Comparison of ENCODE assay signal across 17 cellular contexts in the genomic region with DNA sequence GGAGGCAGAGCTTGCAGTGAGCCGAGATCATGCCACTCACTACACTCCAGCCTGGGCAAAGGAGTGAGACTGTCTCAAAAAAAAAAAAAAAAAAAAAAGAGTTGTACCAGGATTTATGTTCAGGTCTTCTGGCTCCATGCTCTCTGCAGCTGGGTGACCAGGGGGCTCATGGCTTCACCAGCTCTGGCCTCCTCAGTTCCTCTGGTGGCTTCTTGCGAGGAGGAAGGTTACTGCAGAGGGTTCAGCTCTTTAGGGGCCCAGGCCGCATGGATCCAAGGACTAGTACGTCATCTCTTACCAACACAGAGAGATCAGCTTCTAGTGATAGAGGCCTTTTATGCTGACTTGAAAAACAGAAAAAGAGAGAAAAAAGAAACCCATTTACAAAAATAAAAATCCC. TPM values are rescaled to one million over a fixed set of nuclear protein-coding genes. Genes with fewer than 3 reads are reported as not detected.
DNase-seq lines count a peak whose midpoint lies in the region; ATAC-seq and TF ChIP-seq lines count a peak whose summit lies in the region.
"Had no signal": no experiment of that assay in that cellular context is flagged by ENCODE, and none has a peak within 500 bp of the region (broad histone marks: within the 10 kb centered on the region; RNA-seq: fewer than 3 reads in every experiment).

No MANE protein-coding gene starts in this region.

- H3K36me3 Mint-ChIP-seq in activated T-helper 1 cell treated with anti-CD3 and anti-CD28 coated beads, Interleukin-12 subunit alpha, Interleukin-12 subunit beta, Interleukin-2, Interleukin-4 antibody, amounts not matched to agents 30 ng/mL and 10 ng/mL and 1 ng/mL, durations not matched to agents 14 hours and 24 hours and 36 hours (ENCODE audit: low read depth), result peaks cover 2% of the 10 kb centered on the region
- peaks cover 32% of the 10 kb centered on the region for H3K36me3 Mint-ChIP-seq in neural progenitor cell
- H3K36me3 Mint-ChIP-seq: type B pancreatic cell had no signal

- H3K4me3 ChIP-seq in right cardiac atrium (ENCODE audit: low read length), result peak overlapping the region; percentile 17
- no peak overlapping the region for H3K4me3 ChIP-seq in neural progenitor cell
- no peak overlapping the region for H3K4me3 ChIP-seq in PC-3 (ENCODE audit: low read length)

- H3K4me1 Mint-ChIP-seq in activated T-helper 1 cell treated with anti-CD3 and anti-CD28 coated beads, Interleukin-12 subunit alpha, Interleukin-12 subunit beta, Interleukin-2, Interleukin-4 antibody, amounts not matched to agents 30 ng/mL and 10 ng/mL and 1 ng/mL, durations not matched to agents 14 hours and 24 hours and 36 hours (ENCODE audit: low read depth), result peaks cover 26% of the 10 kb centered on the region
- H3K4me1 Mint-ChIP-seq in neural progenitor cell, result peaks cover 75% of the 10 kb centered on the region

- no peaks in the 10 kb centered on the region for H3K9me3 Mint-ChIP-seq in activated T-helper 1 cell treated with anti-CD3 and anti-CD28 coated beads, Interleukin-12 subunit alpha, Interleukin-12 subunit beta, Interleukin-2, Interleukin-4 antibody, amounts not matched to agents 30 ng/mL and 10 ng/mL and 1 ng/mL, durations not matched to agents 14 hours and 24 hours and 36 hours
- no peaks in the 10 kb centered on the region for H3K9me3 Mint-ChIP-seq in neural progenitor cell
- H3K9me3 Mint-ChIP-seq: naive B cell, type B pancreatic cell had no signal

- no peak overlapping the region for H3K9ac ChIP-seq in neural progenitor cell
- H3K9ac ChIP-seq in PC-3 (ENCODE audit: low read length), result no peak overlapping the region

- H3K27ac ChIP-seq in right cardiac atrium (ENCODE audit: low read length) (peak overlapping the region; percentile 89), neural progenitor cell (no peak overlapping the region), PC-3 (ENCODE audit: low read length) (no peak overlapping the region)
- H3K27ac ChIP-seq: lower lobe of right lung had no signal

- no peaks in the 10 kb centered on the region for H3K36me3 ChIP-seq in neural progenitor cell
- no peaks in the 10 kb centered on the region for H3K36me3 ChIP-seq in PC-3 (ENCODE audit: low read depth, low read length)

- WGBS in right cardiac atrium, result 80% methylated on average over 4 of the region's 4 CpGs

- no peak overlapping the region for H3K4me3 Mint-ChIP-seq in activated T-helper 1 cell treated with anti-CD3 and anti-CD28 coated beads, Interleukin-12 subunit alpha, Interleukin-12 subunit beta, Interleukin-2, Interleukin-4 antibody, amounts not matched to agents 30 ng/mL and 10 ng/mL and 1 ng/mL, durations not matched to agents 14 hours and 24 hours and 36 hours
- no peak overlapping the region for H3K4me3 Mint-ChIP-seq in neural progenitor cell
- H3K4me3 Mint-ChIP-seq: type B pancreatic cell had no signal

- CTCF ChIA-PET in PC-3 (lab: Charles Lee), result no interaction called here

- POLR2A ChIA-PET in PC-3 (lab: Charles Lee; ENCODE audit: unreplicated experiment), result no interaction called here

- BruUV-seq in PC-3 (replicated peaks; lab: Mats Ljungman, UMichigan), result no TSS peak

- peak overlapping the region; percentile 33 for H3K4me2 ChIP-seq in neural progenitor cell
- H3K4me2 ChIP-seq in PC-3 (ENCODE audit: low read length), result no peak overlapping the region

- H3K9me2 ChIP-seq in PC-3 (replicated peaks; ENCODE audit: low read length), result no peaks in the 10 kb centered on the region

- peaks cover 30% of the 10 kb centered on the region for H3F3A ChIP-seq in neural progenitor cell (ENCODE audit: low read depth)
- no peaks in the 10 kb centered on the region for H3F3A ChIP-seq in PC-3 (ENCODE audit: low read length, unreplicated experiment)

- peaks cover 93% of the 10 kb centered on the region for H4K20me1 ChIP-seq in neural progenitor cell (ENCODE audit: low read depth)
- no peaks in the 10 kb centered on the region for H4K20me1 ChIP-seq in PC-3 (ENCODE audit: low read length)

- H3K27me3 ChIP-seq in right cardiac atrium (ENCODE audit: control insufficient read depth, insufficient read depth) (no peaks in the 10 kb centered on the region), neural progenitor cell (peaks cover 24% of the 10 kb centered on the region), PC-3 (ENCODE audit: low read length) (peaks cover 83% of the 10 kb centered on the region)

- H3K27me3 Mint-ChIP-seq in activated T-helper 1 cell treated with anti-CD3 and anti-CD28 coated beads, Interleukin-12 subunit alpha, Interleukin-12 subunit beta, Interleukin-2, Interleukin-4 antibody, amounts not matched to agents 30 ng/mL and 10 ng/mL and 1 ng/mL, durations not matched to agents 14 hours and 24 hours and 36 hours (ENCODE audit: insufficient read depth), result peaks cover 6% of the 10 kb centered on the region
- peaks cover 5% of the 10 kb centered on the region for H3K27me3 Mint-ChIP-seq in neural progenitor cell (ENCODE audit: insufficient read depth, low read depth)

- no peak for DNase-seq in right cardiac atrium
- DNase-seq in left ventricle myocardium superior, result no peak
- no peak for DNase-seq in activated T-helper 1 cell treated with anti-CD3 and anti-CD28 coated beads, Interleukin-12 subunit alpha, Interleukin-12 subunit beta, Interleukin-2, Interleukin-4 antibody, amounts not matched to agents 30 ng/mL and 10 ng/mL and 1 ng/mL, durations not matched to agents 14 hours and 24 hours and 36 hours (ENCODE audit: low spot score)
- no peak for DNase-seq in neural progenitor cell (ENCODE audit: low spot score)
- DNase-seq in iPS-NIHi7 (ENCODE audit: extremely low spot score), result no peak
- DNase-seq in PC-3, result no peak
- DNase-seq in NCI-H2196 (lab: John Stamatoyannopoulos, UW; ENCODE audit: unreplicated experiment), result no peak
- DNase-seq: dermis blood vessel endothelial cell; lower lobe of right lung; naive B cell; NCI-H1694 treated with DMSO at 0.1 percent for 48 hours; NCI-H510A treated with DMSO at 0.1 percent for 48 hours; retina; stimulated activated CD4-positive, alpha-beta T cell treated with anti-CD3 and anti-CD28 coated beads, Interleukin-2, amount 100 ng/mL, for 24 hours had no signal

- peaks cover 56% of the 10 kb centered on the region for H3K4me1 ChIP-seq in right cardiac atrium (ENCODE audit: control insufficient read depth, insufficient read depth, low read length)
- H3K4me1 ChIP-seq in neural progenitor cell, result peaks cover 37% of the 10 kb centered on the region
- H3K4me1 ChIP-seq in PC-3 (ENCODE audit: insufficient read depth, low read length), result no peaks in the 10 kb centered on the region

- TF ChIP-seq CTCF in neural progenitor cell (IDR thresholded peaks at IDR 0.05) (no peak), PC-3 (conservative IDR thresholded peaks at IDR 0.05; ENCODE audit: low read depth, low read length) (no peak)

- no peak overlapping the region for H2AFZ ChIP-seq in neural progenitor cell (replicated peaks)
- no peak overlapping the region for H2AFZ ChIP-seq in PC-3 (ENCODE audit: low read length)

- ATAC-seq in right cardiac atrium (no peak), left ventricle myocardium superior (no peak), PC-3 (no peak)

- peak overlapping the region; percentile 52 for H3K27ac Mint-ChIP-seq in activated T-helper 1 cell treated with anti-CD3 and anti-CD28 coated beads, Interleukin-12 subunit alpha, Interleukin-12 subunit beta, Interleukin-2, Interleukin-4 antibody, amounts not matched to agents 30 ng/mL and 10 ng/mL and 1 ng/mL, durations not matched to agents 14 hours and 24 hours and 36 hours
- no peak overlapping the region for H3K27ac Mint-ChIP-seq in neural progenitor cell
- H3K27ac Mint-ChIP-seq: type B pancreatic cell had no signal

- intact Hi-C loops in right cardiac atrium (cut with DNase I), result loop anchor here in 1 of 4 donors (10.0 kb wide), 1 partner anchor 92 kb away; no protein-coding TSS in a partner anchor
- intact Hi-C loops in left ventricle myocardium superior (cut with micrococcal nuclease), result no loop called here
- intact Hi-C loops in activated T-helper 1 cell treated with anti-CD3 and anti-CD28 coated beads, Interleukin-12 subunit alpha, Interleukin-12 subunit beta, Interleukin-2, Interleukin-4 antibody, amounts not matched to agents 30 ng/mL and 10 ng/mL and 1 ng/mL, durations not matched to agents 14 hours and 24 hours and 36 hours (cut with micrococcal nuclease), result no loop called here
- intact Hi-C loops in PC-3 (cut with micrococcal nuclease), result no loop called here

- H3K79me2 ChIP-seq in neural progenitor cell (ENCODE audit: low read depth), result peaks cover 48% of the 10 kb centered on the region
- H3K79me2 ChIP-seq in PC-3 (ENCODE audit: low read length), result no peaks in the 10 kb centered on the region

- H3K9me3 ChIP-seq in right cardiac atrium (ENCODE audit: control insufficient read depth, low read length) (no peaks in the 10 kb centered on the region), neural progenitor cell (ENCODE audit: low read depth) (no peaks in the 10 kb centered on the region), PC-3 (ENCODE audit: low read length) (no peaks in the 10 kb centered on the region)
- H3K9me3 ChIP-seq: lower lobe of right lung had no signal

RNA-seq across cellular contexts. Expression of gene ZBTB16, which starts 13.5 kb away (rescaled TPM):
- total RNA-seq in right cardiac atrium, result 10 to 100 TPM; 61.5 to 89.7 (median 79.4) TPM
- polyA plus RNA-seq in right cardiac atrium, result 49.8 TPM
- 67.3 TPM for total RNA-seq in left ventricle myocardium superior
- 3.4 and 3.9 TPM in 2 replicates for total RNA-seq in activated T-helper 1 cell treated with anti-CD3 and anti-CD28 coated beads, Interleukin-12 subunit alpha, Interleukin-12 subunit beta, Interleukin-2, Interleukin-4 antibody, amounts not matched to agents 30 ng/mL and 10 ng/mL and 1 ng/mL, durations not matched to agents 14 hours and 24 hours and 36 hours
- total RNA-seq in neural progenitor cell (ENCODE audit: low replicate concordance), result 17.7 and 29.7 TPM in 2 replicates
- total RNA-seq in PC-3 (2014; rRNA removed), result not detected in 2 replicates
- total RNA-seq: M059J had no signal
- polyA plus RNA-seq: BJ had no signal
